In the genomic region with DNA sequence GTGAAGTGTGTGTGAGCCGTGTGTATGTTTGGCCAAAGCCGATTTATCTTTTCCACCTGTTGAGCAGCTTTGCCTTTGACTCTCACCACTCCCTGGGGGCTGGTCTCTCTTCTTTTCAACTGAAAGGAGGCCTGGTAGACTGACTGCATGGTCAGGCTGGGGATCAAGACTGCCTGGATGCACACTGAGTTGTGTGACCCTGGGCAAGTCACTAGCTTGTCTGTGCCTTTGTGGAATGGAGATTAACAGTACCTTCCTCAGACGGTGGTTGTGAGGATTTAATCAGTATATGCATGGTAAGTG, we compare ENCODE assay signal across 1 cellular context.
TF ChIP-seq lines count a peak whose summit lies in the region.

No MANE protein-coding gene starts in this region.

TF ChIP-seq in HEK293T, 16 proteins besides CTCF, POLR2A, EP300 and RAD21 (continued from another document):
- TF ChIP-seq HDGF (IDR thresholded peaks at IDR 0.05; ENCODE audit: borderline replicate concordance) (no peak), LEF1 (IDR thresholded peaks at IDR 0.05; ENCODE audit: borderline replicate concordance) (no peak), ZNF384 (IDR thresholded peaks at IDR 0.05) (no peak)
